ENCODE assay signal across 9 cellular contexts in genomic region chr12:9673404-9674225, GRCh38. TPM values are rescaled to one million over a fixed set of nuclear protein-coding genes. Genes with fewer than 3 reads are reported as not detected.
DNase-seq lines count a peak whose midpoint lies in the region; ATAC-seq and TF ChIP-seq lines count a peak whose summit lies in the region.
"Had no signal": no experiment of that assay in that cellular context is flagged by ENCODE, and none has a peak within 500 bp of the region (broad histone marks: within the 10 kb centered on the region; RNA-seq: fewer than 3 reads in every experiment).

No MANE protein-coding gene starts in this region.

- H3K36me3 Mint-ChIP-seq in H9 (ENCODE audit: insufficient read depth in 1 of 3, low read depth in 3 of 3), result peaks cover 2 to 7% (median 5%) of the 10 kb centered on the region in 3 experiments; a peak in 4 of 7 replicates

- no peaks in the 10 kb centered on the region for H3K79me1 ChIP-seq in H9 (ENCODE audit: insufficient read depth, low read depth, low read length, poor library complexity, severe bottlenecking)

- H3K4me2 ChIP-seq in H9 (ENCODE audit: insufficient read depth, insufficient read length, low read length), result no peak overlapping the region

- H3K9ac ChIP-seq in H9 (ENCODE audit: extremely low read depth, insufficient read length, low read length) (no peak overlapping the region), NT2/D1 (ENCODE audit: insufficient read length, low read depth) (no peak overlapping the region)

- H4K91ac ChIP-seq in H9 (ENCODE audit: insufficient read length, low read depth, low read length), result no peak overlapping the region

- H2BK12ac ChIP-seq in H9 (ENCODE audit: insufficient read length, low read depth, low read length), result no peak overlapping the region

- H3K14ac ChIP-seq in H9 (ENCODE audit: insufficient read depth, low read length), result no peak overlapping the region

- H2AFZ ChIP-seq in H9 (ENCODE audit: low read length), result no peak overlapping the region

- no peaks in the 10 kb centered on the region for H3K9me3 Mint-ChIP-seq in H9

- H4K5ac ChIP-seq in H9 (ENCODE audit: insufficient read length, low read depth, low read length), result no peak overlapping the region

- intact Hi-C loops in right cardiac atrium (cut with DNase I), result no loop called here

- H3K4me1 ChIP-seq in H9 (ENCODE audit: insufficient read depth, low read length), result no peaks in the 10 kb centered on the region
- H3K4me1 ChIP-seq in NT2/D1 (ENCODE audit: insufficient read depth, insufficient read length), result peaks cover 8% of the 10 kb centered on the region
- peaks cover 4% of the 10 kb centered on the region for H3K4me1 ChIP-seq in right cardiac atrium (ENCODE audit: control insufficient read depth, insufficient read depth, low read length)
- peaks cover 0 to 11% (median 5%) of the 10 kb centered on the region in 4 donors for H3K4me1 ChIP-seq in tibial nerve

- DNase-seq in EH (ENCODE audit: low read depth), result peak; percentile 95
- DNase-seq in H9, result peak; percentile 61
- DNase-seq in NT2/D1 (ENCODE audit: low read depth, low spot score), result peak; percentile 81
- DNase-seq in activated effector memory CD4-positive, alpha-beta T cell treated with anti-CD3 and anti-CD28 coated beads, Interleukin-2, amount 50 U/mL, for 16 hours, result peak; percentile 85
- peak; percentile 46 to 84 (median 80) for DNase-seq in right cardiac atrium
- peak; percentile 59 to 63 for DNase-seq in stimulated activated CD4-positive, alpha-beta T cell treated with anti-CD3 and anti-CD28 coated beads, Interleukin-2, amount 100 ng/mL, for 48 hours
- no peak for DNase-seq in tibial nerve (ENCODE audit: low spot score in 2 of 2)

- ATAC-seq in right cardiac atrium, result peak; percentile 94 to 97
- ATAC-seq in GM18861 (IDR thresholded peaks at IDR 0.05; ENCODE audit: unreplicated experiment), result no peak

- no peaks in the 10 kb centered on the region for H3K79me2 ChIP-seq in H9 (ENCODE audit: insufficient read depth, low read length)

- H3K18ac ChIP-seq in H9 (ENCODE audit: insufficient read length, low read depth, low read length), result no peak overlapping the region

- H3K4me3 Mint-ChIP-seq in H9, result no peak overlapping the region

- peaks cover 3 to 9% of the 10 kb centered on the region in 2 experiments; a peak in 2 of 4 replicates for H3K4me1 Mint-ChIP-seq in H9

- no peak for TF ChIP-seq EP300 in tibial nerve (IDR thresholded peaks at IDR 0.05)

- H3K27me3 ChIP-seq in H9 (ENCODE audit: insufficient read depth, low read length) (no peaks in the 10 kb centered on the region), NT2/D1 (ENCODE audit: insufficient read depth, insufficient read length) (no peaks in the 10 kb centered on the region), right cardiac atrium (ENCODE audit: control insufficient read depth, insufficient read depth) (no peaks in the 10 kb centered on the region), tibial nerve (no peaks in the 10 kb centered on the region)

- no peak overlapping the region for H2BK20ac ChIP-seq in H9 (ENCODE audit: low read depth, low read length, poor library complexity, severe bottlenecking)

- H2BK120ac ChIP-seq in H9 (ENCODE audit: low read depth, low read length, poor library complexity, severe bottlenecking), result no peak overlapping the region

- H2BK15ac ChIP-seq in H9 (ENCODE audit: low read depth, low read length), result no peak overlapping the region

- no peaks in the 10 kb centered on the region; the same call in 1 of the 2 replicates for H3K27me3 Mint-ChIP-seq in H9 (ENCODE audit: low read depth)

- H3K27ac Mint-ChIP-seq in H9, result peak overlapping the region in 1 of 3 experiments; percentile 31; a peak in 1 of 7 replicates

- no peaks in the 10 kb centered on the region for H3K23me2 ChIP-seq in H9 (ENCODE audit: insufficient read length, low read depth, low read length, poor library complexity, severe bottlenecking)

- no CpG with 5 or more reads among the region's 6 CpGs for WGBS in H9 (ENCODE audit: extremely low coverage, insufficient read length, low lambda C conversion rate)
- WGBS in right cardiac atrium, result 44% methylated on average over 6 of the region's 6 CpGs
- WGBS in tibial nerve, 2 donors, result 51 to 69% methylated on average over 5 to 6 of the region's 6 CpGs

- no peak overlapping the region for H3K56ac ChIP-seq in H9 (ENCODE audit: insufficient read length, low read depth, low read length)

- no peaks in the 10 kb centered on the region for H3K36me3 ChIP-seq in NT2/D1 (ENCODE audit: insufficient read depth, insufficient read length, low read length)
- peaks cover 0 to 53% (median 0%) of the 10 kb centered on the region in 3 donors for H3K36me3 ChIP-seq in tibial nerve

- no peak for TF ChIP-seq POLR2A in tibial nerve (IDR thresholded peaks at IDR 0.05)

- H2AK5ac ChIP-seq in H9 (ENCODE audit: insufficient read length, low read length), result no peak overlapping the region

- no peak for TF ChIP-seq CTCF in H9 (conservative IDR thresholded peaks at IDR 0.05)
- no peak for TF ChIP-seq CTCF in tibial nerve (IDR thresholded peaks at IDR 0.05)

- H3K9me3 ChIP-seq in H9 (ENCODE audit: control insufficient read depth, low read depth, low read length) (no peaks in the 10 kb centered on the region), NT2/D1 (ENCODE audit: insufficient read depth, low read length) (no peaks in the 10 kb centered on the region), right cardiac atrium (ENCODE audit: control insufficient read depth, low read length) (no peaks in the 10 kb centered on the region), tibial nerve (no peaks in the 10 kb centered on the region)

- H3K23ac ChIP-seq in H9 (ENCODE audit: insufficient read length, low read depth, low read length), result no peak overlapping the region

- no peak overlapping the region for H4K8ac ChIP-seq in H9 (replicated peaks; ENCODE audit: insufficient read length, low read depth, low read length)

- no peak overlapping the region for H3K4ac ChIP-seq in H9 (ENCODE audit: low read depth, low read length)

- no peaks in the 10 kb centered on the region for H4K20me1 ChIP-seq in H9 (ENCODE audit: control insufficient read depth, insufficient read depth, insufficient read length)

- no peak overlapping the region for H2BK5ac ChIP-seq in H9 (ENCODE audit: insufficient read length, low read length)

- H3K27ac ChIP-seq in H9 (ENCODE audit: insufficient read length, low read depth, low read length), result no peak overlapping the region
- H3K27ac ChIP-seq in right cardiac atrium (ENCODE audit: low read length), result no peak overlapping the region
- H3K27ac ChIP-seq in tibial nerve, result no peak overlapping the region
- H3K27ac ChIP-seq: VCaP had no signal

- H3K4me3 ChIP-seq in NT2/D1 (ENCODE audit: insufficient read length, low read depth) (no peak overlapping the region), right cardiac atrium (ENCODE audit: low read length) (no peak overlapping the region), tibial nerve (no peak overlapping the region)

- no peak overlapping the region for H3T11ph ChIP-seq in H9 (ENCODE audit: low read length)

RNA-seq across cellular contexts. Expression of gene CLEC2D, which starts 4.1 kb away (rescaled TPM):
- total RNA-seq in H9 (2021) (2.1 and 2.3 TPM in 2 replicates), right cardiac atrium (10 to 100 TPM in 3 of 4 donors, 1 to 10 TPM in 1; 9.6 to 17.8 (median 12.9) TPM), tibial nerve (10 to 100 TPM in 3 of 4 donors, 1 to 10 TPM in 1; 9.6 to 19.0 (median 13.2) TPM)
- polyA plus RNA-seq in right cardiac atrium, result 3.1 TPM

RNA-seq across cellular contexts. Expression of gene CLECL1, which starts 59.3 kb away (rescaled TPM):
- not detected in 2 replicates for total RNA-seq in H9 (2021)
- total RNA-seq in right cardiac atrium, result 1 to 10 TPM in 1 of 4 donors, under 1 TPM in 1, not detected in 2; 0.60 to 1.2 TPM
- 0.14 TPM for polyA plus RNA-seq in right cardiac atrium
- not detected for total RNA-seq in tibial nerve

Comparison
In these comparisons a context has a peak if more than half of its experiments do, and no peak if none do; other contexts are left out.
1. DNase-seq: peak in EH (single experiment), H9 (single experiment), NT2/D1 (single experiment), activated effector memory CD4-positive, alpha-beta T cell treated with anti-CD3 and anti-CD28 coated beads, Interleukin-2, amount 50 U/mL, for 16 hours (single experiment), right cardiac atrium (3 of 3) and stimulated activated CD4-positive, alpha-beta T cell treated with anti-CD3 and anti-CD28 coated beads, Interleukin-2, amount 100 ng/mL, for 48 hours (2 of 2); none in tibial nerve (0 of 2).